Comparison of ENCODE assay signal across 1 cellular context in genomic region chr1:44707112-44707881, GRCh38.
TF ChIP-seq lines count a peak whose summit lies in the region.

No MANE protein-coding gene starts in this region.

TF ChIP-seq in SK-N-SH, 30 proteins besides CTCF, POLR2A, EP300 and RAD21:
- TF ChIP-seq JUND (IDR thresholded peaks at IDR 0.05) (peak; percentile 81), TAF1 (IDR thresholded peaks at IDR 0.05; ENCODE audit: borderline replicate concordance, low read depth, low read length) (peak; percentile 35; the same call in 1 of the 2 replicates), PBX3 (IDR thresholded peaks at IDR 0.05) (peak; percentile 57), SIN3A (IDR thresholded peaks at IDR 0.05; ENCODE audit: borderline replicate concordance, low read depth, low read length) (0 out of 2 replicates have a peak, but pooled peaks have one; percentile 23), SMC3 (IDR thresholded peaks at IDR 0.05; ENCODE audit: low read depth, low read length) (no peak), YY1 (IDR thresholded peaks at IDR 0.05; ENCODE audit: low read depth) (no peak), CHD2 (IDR thresholded peaks at IDR 0.05; ENCODE audit: low read length, partially characterized antibody) (no peak), MXI1 (IDR thresholded peaks at IDR 0.05; ENCODE audit: low read depth, low read length) (no peak), USF2 (IDR thresholded peaks at IDR 0.05; ENCODE audit: borderline replicate concordance, low read depth, low read length) (no peak), POLR2AphosphoS5 (IDR thresholded peaks at IDR 0.05; ENCODE audit: low read depth, low read length) (peak; percentile 57; the same call in 1 of the 2 replicates), MAX (IDR thresholded peaks at IDR 0.05; ENCODE audit: low read depth) (0 out of 2 replicates have a peak, but pooled peaks have one; percentile 30), TCF12 (IDR thresholded peaks at IDR 0.05) (peak; percentile 93), MEF2A (IDR thresholded peaks at IDR 0.05; ENCODE audit: borderline replicate concordance, low read depth) (no peak), FOXM1 (IDR thresholded peaks at IDR 0.05; ENCODE audit: low read depth) (no peak), FOSL2 (IDR thresholded peaks at IDR 0.05; ENCODE audit: borderline replicate concordance, low read depth) (peak; percentile 92)
